Comparison of ENCODE assay signal across 14 cellular contexts in the genomic region with DNA sequence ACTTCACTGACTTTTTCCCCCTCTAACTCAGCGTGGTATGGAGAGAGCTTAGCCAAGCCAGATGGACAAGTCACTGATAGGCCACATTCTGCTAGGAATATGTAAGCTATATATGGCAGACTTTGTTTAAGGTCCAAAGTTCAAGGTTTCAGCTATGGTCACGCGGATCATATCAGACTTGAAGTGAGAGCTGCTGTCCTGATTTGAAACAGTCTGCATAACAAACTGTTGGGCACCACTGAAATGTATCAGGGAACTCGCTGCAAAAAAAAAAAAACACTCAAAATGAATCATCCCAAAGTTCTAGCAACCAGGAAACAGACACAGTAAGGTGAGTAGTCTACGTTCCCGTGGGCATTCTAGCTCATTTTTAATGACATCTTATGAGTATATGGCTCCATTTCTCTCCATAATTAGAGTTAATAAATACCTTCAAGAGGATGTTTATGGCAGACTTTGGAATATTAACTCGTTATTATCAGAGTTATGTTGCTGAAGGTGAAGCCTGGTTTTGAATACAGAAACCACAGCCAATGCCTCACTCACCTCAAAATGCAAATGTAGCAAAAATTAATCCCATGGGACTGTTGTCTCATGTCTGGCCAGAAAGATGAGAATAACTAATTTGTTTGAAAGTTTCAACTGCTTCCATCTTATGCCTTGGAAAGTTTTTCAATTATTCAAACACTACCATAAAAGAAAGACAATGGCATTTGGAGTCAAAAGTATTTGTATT. TPM values are rescaled to one million over a fixed set of nuclear protein-coding genes. Genes with fewer than 3 reads are reported as not detected.
DNase-seq lines count a peak whose midpoint lies in the region; ATAC-seq and TF ChIP-seq lines count a peak whose summit lies in the region.
"Had no signal": no experiment of that assay in that cellular context is flagged by ENCODE, and none has a peak within 500 bp of the region (broad histone marks: within the 10 kb centered on the region; RNA-seq: fewer than 3 reads in every experiment).

No MANE protein-coding gene starts in this region.

- H3K27me3 ChIP-seq in hepatocyte, result no peaks in the 10 kb centered on the region
- H3K27me3 ChIP-seq in naive thymus-derived CD4-positive, alpha-beta T cell (ENCODE audit: control insufficient read depth in 2 of 2, insufficient read depth in 2 of 2, low read length in 2 of 2), result no peaks in the 10 kb centered on the region
- H3K27me3 ChIP-seq: adrenal gland had no signal

- 51% methylated on average over 7 of the region's 7 CpGs for WGBS in hepatocyte (ENCODE audit: low lambda C conversion rate, missing lambda C conversion rate)

- H3K9me3 ChIP-seq in hepatocyte (ENCODE audit: low read depth), result no peaks in the 10 kb centered on the region
- H3K9me3 ChIP-seq in naive thymus-derived CD4-positive, alpha-beta T cell (ENCODE audit: control insufficient read depth in 2 of 3, low read length in 3 of 3), result no peaks in the 10 kb centered on the region
- H3K9me3 ChIP-seq: adrenal gland had no signal

- H3K36me3 ChIP-seq in hepatocyte (replicated peaks; ENCODE audit: insufficient read depth, low read depth), result no peaks in the 10 kb centered on the region
- H3K36me3 ChIP-seq in naive thymus-derived CD4-positive, alpha-beta T cell (ENCODE audit: control insufficient read depth in 2 of 3, insufficient read depth in 3 of 3, low read length in 3 of 3), result no peaks in the 10 kb centered on the region
- H3K36me3 ChIP-seq: adrenal gland had no signal

- peak overlapping the region; percentile 8 for H3K4me2 ChIP-seq in hepatocyte

- peaks cover 21% of the 10 kb centered on the region for H3K4me1 ChIP-seq in hepatocyte (ENCODE audit: insufficient read depth)
- H3K4me1 ChIP-seq in naive thymus-derived CD4-positive, alpha-beta T cell (ENCODE audit: control insufficient read depth in 2 of 2, insufficient read depth in 2 of 2, low read length in 2 of 2), result peaks cover 0 to 3% of the 10 kb centered on the region in 2 donors
- H3K4me1 ChIP-seq: adrenal gland had no signal

- no peaks in the 10 kb centered on the region for H3K79me2 ChIP-seq in hepatocyte

- TF ChIP-seq CTCF in hepatocyte (IDR thresholded peaks at IDR 0.05; ENCODE audit: poor library complexity) (no peak), GM10266 (IDR thresholded peaks at IDR 0.05; ENCODE audit: control insufficient read depth, insufficient read depth, low read depth, missing control alignments) (no peak)

- no peak overlapping the region for H3K4me3 Mint-ChIP-seq in naive thymus-derived CD4-positive, alpha-beta T cell
- H3K4me3 Mint-ChIP-seq: immature natural killer cell, T-cell had no signal

- no peaks in the 10 kb centered on the region for H3K9me3 Mint-ChIP-seq in naive thymus-derived CD4-positive, alpha-beta T cell
- H3K9me3 Mint-ChIP-seq: immature natural killer cell, T-cell had no signal

- no peak overlapping the region for H3K4me3 ChIP-seq in hepatocyte
- no peak overlapping the region for H3K4me3 ChIP-seq in naive thymus-derived CD4-positive, alpha-beta T cell (ENCODE audit: low read length)
- H3K4me3 ChIP-seq: adrenal gland had no signal

- peak; percentile 40 for DNase-seq in NCI-H1048 (lab: John Stamatoyannopoulos, UW)
- DNase-seq in hepatocyte (ENCODE audit: low spot score), result peak; percentile 75
- DNase-seq in activated CD4-positive, alpha-beta T cell treated with anti-CD3 and anti-CD28 coated beads, Interleukin-2, amount 50 U/mL, for 4 hours, result no peak
- no peak for DNase-seq in GM10266 (ENCODE audit: extremely low spot score)
- no peak for DNase-seq in naive thymus-derived CD4-positive, alpha-beta T cell
- DNase-seq: activated CD4-positive, CD25-positive, alpha-beta regulatory T cell treated with anti-CD3 and anti-CD28 coated beads, Interleukin-2, amount 50 U/mL, for 72 hours; adrenal gland; immature natural killer cell; midbrain; NCI-H2227 treated with DMSO at 0.1 percent for 48 hours; T-cell had no signal

- H4K20me1 ChIP-seq in hepatocyte (ENCODE audit: insufficient read depth, poor library complexity, severe bottlenecking), result no peaks in the 10 kb centered on the region

- intact Hi-C loops in naive thymus-derived CD4-positive, alpha-beta T cell (cut with micrococcal nuclease), result no loop called here

- H3K27me3 Mint-ChIP-seq in naive thymus-derived CD4-positive, alpha-beta T cell, result no peaks in the 10 kb centered on the region
- H3K27me3 Mint-ChIP-seq: T-cell had no signal

- H3K27ac ChIP-seq in hepatocyte, result peak overlapping the region; percentile 80
- H3K27ac ChIP-seq in naive thymus-derived CD4-positive, alpha-beta T cell (ENCODE audit: low read depth, low read length), result no peak overlapping the region

- ATAC-seq in GM18498 (IDR thresholded peaks at IDR 0.05; ENCODE audit: unreplicated experiment) (peak; percentile 45), HG02678 (IDR thresholded peaks at IDR 0.05; ENCODE audit: unreplicated experiment) (peak; percentile 35), HG02870 (IDR thresholded peaks at IDR 0.05; ENCODE audit: unreplicated experiment) (no peak)
- ATAC-seq in naive thymus-derived CD4-positive, alpha-beta T cell, result no peak
- ATAC-seq: T-cell had no signal

- H3K27ac Mint-ChIP-seq in naive thymus-derived CD4-positive, alpha-beta T cell, result no peak overlapping the region
- H3K27ac Mint-ChIP-seq: T-cell had no signal

- CTCF ChIA-PET in naive thymus-derived CD4-positive, alpha-beta T cell (lab: Charles Lee), result interaction anchor here (0.9 kb wide), 1 partner anchor 9 kb away, joined by 3 read pairs; no protein-coding TSS in a partner anchor

- H2AFZ ChIP-seq in hepatocyte, result no peak overlapping the region

- peaks cover 0 to 28% (median 3%) of the 10 kb centered on the region in 7 donors for H3K4me1 Mint-ChIP-seq in naive thymus-derived CD4-positive, alpha-beta T cell

- no peaks in the 10 kb centered on the region for H3K36me3 Mint-ChIP-seq in naive thymus-derived CD4-positive, alpha-beta T cell
- H3K36me3 Mint-ChIP-seq: T-cell had no signal

- no peaks in the 10 kb centered on the region for H3K9me2 ChIP-seq in hepatocyte (replicated peaks; ENCODE audit: insufficient read depth)

- POLR2A ChIA-PET in naive thymus-derived CD4-positive, alpha-beta T cell (lab: Charles Lee), result no interaction called here

RNA-seq across cellular contexts. Expression of gene DPH3, which starts 12.3 kb away (rescaled TPM):
- 36.9 and 45.1 TPM in 2 replicates for total RNA-seq in hepatocyte
- polyA plus RNA-seq in hepatocyte, result 51.8 and 55.0 TPM in 2 replicates
- 10 to 100 TPM; 12.4 to 23.6 (median 15.7) TPM for total RNA-seq in naive thymus-derived CD4-positive, alpha-beta T cell
- 10 to 100 TPM; 11.6 to 17.5 TPM for polyA plus RNA-seq in naive thymus-derived CD4-positive, alpha-beta T cell

RNA-seq across cellular contexts. Expression of gene OXNAD1, which starts 12.6 kb away (rescaled TPM):
- 14.7 and 21.1 TPM in 2 replicates for total RNA-seq in hepatocyte
- polyA plus RNA-seq in hepatocyte, result 11.9 and 14.4 TPM in 2 replicates
- total RNA-seq in naive thymus-derived CD4-positive, alpha-beta T cell, result 100 to 1,000 TPM in 4 of 5 experiments, 10 to 100 TPM in 1; 80.3 to 171 (median 152) TPM
- polyA plus RNA-seq in naive thymus-derived CD4-positive, alpha-beta T cell, result 100 to 1,000 TPM; 132 to 134 TPM

Comparison
In these comparisons a context has a peak if more than half of its experiments do, and no peak if none do; other contexts are left out.
1. ATAC-seq: peak in GM18498 (single experiment) and HG02678 (single experiment); none in HG02870 (single experiment) and naive thymus-derived CD4-positive, alpha-beta T cell (single experiment).
2. DNase-seq: peak in NCI-H1048 (single experiment) and hepatocyte (single experiment); none in activated CD4-positive, alpha-beta T cell treated with anti-CD3 and anti-CD28 coated beads, Interleukin-2, amount 50 U/mL, for 4 hours (0 of 2), GM10266 (single experiment) and naive thymus-derived CD4-positive, alpha-beta T cell (0 of 9).